In the genomic region with DNA sequence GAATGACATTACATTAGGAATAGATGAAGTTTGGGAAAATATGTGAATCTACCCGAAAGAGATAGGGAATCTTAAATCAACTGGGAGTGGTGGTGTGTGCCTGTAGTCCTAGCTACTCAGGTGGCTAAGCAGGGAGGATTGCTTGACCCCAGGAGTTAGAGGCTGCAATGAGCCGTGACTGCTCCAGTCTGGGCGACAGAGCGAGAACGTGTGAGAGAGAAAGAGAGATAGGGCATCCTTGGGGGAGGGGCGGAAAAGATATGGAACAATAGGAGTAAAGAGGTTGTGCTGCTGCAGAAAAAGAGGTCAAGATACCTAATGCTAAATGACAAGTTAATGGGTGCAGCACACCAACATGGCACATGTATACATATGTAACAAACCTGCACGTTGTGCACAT, we compare ENCODE assay signal across 1 cellular context.
TF ChIP-seq lines count a peak whose summit lies in the region.

No MANE protein-coding gene starts in this region.

TF ChIP-seq in IMR-90, 13 proteins besides CTCF, POLR2A, EP300 and RAD21:
- TF ChIP-seq, protein P1, sequence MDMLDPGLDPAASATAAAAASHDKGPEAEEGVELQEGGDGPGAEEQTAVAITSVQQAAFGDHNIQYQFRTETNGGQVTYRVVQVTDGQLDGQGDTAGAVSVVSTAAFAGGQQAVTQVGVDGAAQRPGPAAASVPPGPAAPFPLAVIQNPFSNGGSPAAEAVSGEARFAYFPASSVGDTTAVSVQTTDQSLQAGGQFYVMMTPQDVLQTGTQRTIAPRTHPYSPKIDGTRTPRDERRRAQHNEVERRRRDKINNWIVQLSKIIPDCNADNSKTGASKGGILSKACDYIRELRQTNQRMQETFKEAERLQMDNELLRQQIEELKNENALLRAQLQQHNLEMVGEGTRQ (IDR thresholded peaks at IDR 0.05; ENCODE audit: low read depth, low read length) = no peak
- TF ChIP-seq NFE2L2 (IDR thresholded peaks at IDR 0.05; ENCODE audit: low read depth, low read length) (no peak), MXI1 (IDR thresholded peaks at IDR 0.05; ENCODE audit: borderline replicate concordance, low read depth, low read length) (no peak), CEBPB (IDR thresholded peaks at IDR 0.05; ENCODE audit: low read depth, low read length) (no peak), CHD1 (IDR thresholded peaks at IDR 0.05; ENCODE audit: low read depth, low read length) (no peak), RFX5 (IDR thresholded peaks at IDR 0.05; ENCODE audit: low read depth, low read length) (no peak), FOS (IDR thresholded peaks at IDR 0.05; ENCODE audit: low read depth, low read length) (no peak), RCOR1 (IDR thresholded peaks at IDR 0.05; ENCODE audit: insufficient replicate concordance, low read length) (no peak), SMC3 (IDR thresholded peaks at IDR 0.05; ENCODE audit: low read depth, low read length) (no peak), MAFK (IDR thresholded peaks at IDR 0.05; ENCODE audit: low read depth, low read length) (no peak), BHLHE40 (IDR thresholded peaks at IDR 0.05; ENCODE audit: low read depth, low read length) (no peak), MAZ (IDR thresholded peaks at IDR 0.05; ENCODE audit: borderline replicate concordance, low read depth, low read length) (no peak)
- TF ChIP-seq, protein P2, sequence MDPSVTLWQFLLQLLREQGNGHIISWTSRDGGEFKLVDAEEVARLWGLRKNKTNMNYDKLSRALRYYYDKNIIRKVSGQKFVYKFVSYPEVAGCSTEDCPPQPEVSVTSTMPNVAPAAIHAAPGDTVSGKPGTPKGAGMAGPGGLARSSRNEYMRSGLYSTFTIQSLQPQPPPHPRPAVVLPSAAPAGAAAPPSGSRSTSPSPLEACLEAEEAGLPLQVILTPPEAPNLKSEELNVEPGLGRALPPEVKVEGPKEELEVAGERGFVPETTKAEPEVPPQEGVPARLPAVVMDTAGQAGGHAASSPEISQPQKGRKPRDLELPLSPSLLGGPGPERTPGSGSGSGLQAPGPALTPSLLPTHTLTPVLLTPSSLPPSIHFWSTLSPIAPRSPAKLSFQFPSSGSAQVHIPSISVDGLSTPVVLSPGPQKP (IDR thresholded peaks at IDR 0.05; ENCODE audit: borderline replicate concordance, low read depth, low read length) = no peak
